In genomic region chr6:168368971-168369370, GRCh38 we compare ENCODE assay signal across 31 cellular contexts. TPM values are rescaled to one million over a fixed set of nuclear protein-coding genes. Genes with fewer than 3 reads are reported as not detected.
DNase-seq lines count a peak whose midpoint lies in the region; ATAC-seq and TF ChIP-seq lines count a peak whose summit lies in the region.
"Had no signal": no experiment of that assay in that cellular context is flagged by ENCODE, and none has a peak within 500 bp of the region (broad histone marks: within the 10 kb centered on the region; RNA-seq: fewer than 3 reads in every experiment).

No MANE protein-coding gene starts in this region.

- BruUV-seq in mammary epithelial cell (replicated peaks; lab: Mats Ljungman, UMichigan), result no TSS peak

- H4K12ac ChIP-seq in trophoblast cell (ENCODE audit: low read depth, low read length), result peak overlapping the region; percentile 78

- peak overlapping the region; percentile 20 to 48 for H3K27ac ChIP-seq in breast epithelium
- no peak overlapping the region for H3K27ac ChIP-seq in mammary epithelial cell (ENCODE audit: insufficient read depth, low read depth, low read length)
- peak overlapping the region; percentile 55 for H3K27ac ChIP-seq in trophoblast cell (ENCODE audit: low read depth, low read length)
- H3K27ac ChIP-seq in suprapubic skin, result no peak overlapping the region

- in situ Hi-C loops in mammary epithelial cell (cut with MboI; ENCODE audit: low sequenced_read_pairs in 2 of 2), result no loop called here

- H2BK12ac ChIP-seq in trophoblast cell (ENCODE audit: low read length), result peak overlapping the region; percentile 88

- intact Hi-C loops in breast epithelium (cut with DNase I; ENCODE audit: low total_unique reads), result loop anchor here (2.0 kb wide), 1 partner anchor 516 kb away; no protein-coding TSS in a partner anchor
- intact Hi-C loops in mammary epithelial cell (cut with micrococcal nuclease), result no loop called here

- H4K20me1 ChIP-seq in mammary epithelial cell (ENCODE audit: insufficient read depth, low read length), result no peaks in the 10 kb centered on the region

- H3K36me3 ChIP-seq in breast epithelium (no peaks in the 10 kb centered on the region), mammary epithelial cell (ENCODE audit: insufficient read depth, low read length) (no peaks in the 10 kb centered on the region), trophoblast cell (ENCODE audit: control insufficient read depth in 1 of 2, insufficient read depth in 2 of 2, low read length in 2 of 2) (no peaks in the 10 kb centered on the region), suprapubic skin (no peaks in the 10 kb centered on the region)
- H3K36me3 ChIP-seq: BE2C had no signal

- H3K27ac Mint-ChIP-seq in endothelial cell (ENCODE audit: unreplicated experiment), result peak overlapping the region; percentile 94

- TF ChIP-seq EP300 in suprapubic skin (IDR thresholded peaks at IDR 0.05), result no peak

- CTCF ChIA-PET in mammary epithelial cell (lab: Charles Lee; ENCODE audit: low non-redundant PET), result no interaction called here

- H3K4me1 Mint-ChIP-seq in endothelial cell (ENCODE audit: unreplicated experiment), result peaks cover 29% of the 10 kb centered on the region
- H3K4me1 Mint-ChIP-seq: CD14-positive monocyte had no signal

- dilution Hi-C loops in mammary epithelial cell (cut with HindIII; ENCODE audit: low sequenced_read_pairs), result no loop called here

- H3K4me3 ChIP-seq in breast epithelium (no peak overlapping the region), mammary epithelial cell (replicated peaks in 1 of 3; ENCODE audit: insufficient read depth in 1 of 3, low read depth in 2 of 3, low read length in 3 of 3) (no peak overlapping the region), trophoblast cell (ENCODE audit: low read depth, low read length) (no peak overlapping the region), suprapubic skin (no peak overlapping the region)

- no peak overlapping the region for H3K4me3 Mint-ChIP-seq in endothelial cell (ENCODE audit: unreplicated experiment)
- H3K4me3 Mint-ChIP-seq: CD14-positive monocyte; CD8-positive, alpha-beta memory T cell had no signal

- H3K23ac ChIP-seq in trophoblast cell (ENCODE audit: low read length), result no peak overlapping the region

- H3K9ac ChIP-seq in mammary epithelial cell (ENCODE audit: insufficient read depth, low read length) (no peak overlapping the region), trophoblast cell (ENCODE audit: low read length) (no peak overlapping the region)

- H3K27me3 ChIP-seq in breast epithelium (no peaks in the 10 kb centered on the region), mammary epithelial cell (ENCODE audit: insufficient read depth, low read length) (no peaks in the 10 kb centered on the region), trophoblast cell (ENCODE audit: insufficient read depth, low read length) (no peaks in the 10 kb centered on the region), suprapubic skin (peaks cover 5% of the 10 kb centered on the region)
- H3K27me3 ChIP-seq: BE2C had no signal

- no peak overlapping the region for H3K4me2 ChIP-seq in mammary epithelial cell (ENCODE audit: insufficient read depth, low read depth, low read length)
- H3K4me2 ChIP-seq in trophoblast cell (ENCODE audit: low read length), result no peak overlapping the region

- peak overlapping the region; percentile 61 for H4K8ac ChIP-seq in trophoblast cell (ENCODE audit: low read depth, low read length)

- H3K14ac ChIP-seq in trophoblast cell (ENCODE audit: low read length), result peak overlapping the region; percentile 7

- TF ChIP-seq POLR2A in breast epithelium (IDR thresholded peaks at IDR 0.05), result no peak
- no peak for TF ChIP-seq POLR2A in suprapubic skin (IDR thresholded peaks at IDR 0.05)

- H3K9me3 Mint-ChIP-seq in endothelial cell (ENCODE audit: unreplicated experiment), result peaks cover 4% of the 10 kb centered on the region

- no peak for DNase-seq in breast epithelium (ENCODE audit: low spot score in 2 of 2)
- DNase-seq in mammary epithelial cell, result no peak
- no peak for DNase-seq in endothelial cell (ENCODE audit: low spot score)
- no peak for DNase-seq in trophoblast cell
- peak; percentile 41 to 44 for DNase-seq in suprapubic skin (ENCODE audit: low spot score in 2 of 2)
- no peak for DNase-seq in RKO (ENCODE audit: low spot score)
- DNase-seq in GM10266 (ENCODE audit: extremely low spot score), result no peak
- DNase-seq: 8988T; ACHN; BE2C; CD8-positive, alpha-beta memory T cell; DMS 273 treated with DMSO at 0.1 percent for 48 hours; DMS79; EL; GDM1; NCI-H1092 treated with DMSO at 0.1 percent for 48 hours; NCI-H1436; NCI-H187; NCI-H2081 treated with DMSO at 0.1 percent for 48 hours; NCI-H2171; NCI-H226; NCI-H510A; NCI-H69; SIG-M5 had no signal

- peak overlapping the region; percentile 70 for H2BK120ac ChIP-seq in trophoblast cell (ENCODE audit: insufficient read depth, low read length, poor library complexity)

- H3K9me3 ChIP-seq in breast epithelium, result no peaks in the 10 kb centered on the region
- peaks cover 33% of the 10 kb centered on the region for H3K9me3 ChIP-seq in mammary epithelial cell (replicated peaks; ENCODE audit: insufficient read depth, low read length)
- H3K9me3 ChIP-seq in trophoblast cell (ENCODE audit: insufficient read depth, low read depth, low read length), result peaks cover 5% of the 10 kb centered on the region
- H3K9me3 ChIP-seq in suprapubic skin, result no peaks in the 10 kb centered on the region
- H3K9me3 ChIP-seq: BE2C had no signal

- peaks cover 7% of the 10 kb centered on the region for H3K79me1 ChIP-seq in trophoblast cell (ENCODE audit: low read length)

- peak overlapping the region; percentile 89 for H4K91ac ChIP-seq in trophoblast cell (ENCODE audit: low read depth, low read length)

- peak overlapping the region; percentile 72 for H3K4ac ChIP-seq in trophoblast cell (ENCODE audit: low read depth, low read length)

- H3K36me3 Mint-ChIP-seq in endothelial cell (ENCODE audit: low read depth, unreplicated experiment), result peaks cover 8% of the 10 kb centered on the region
- H3K36me3 Mint-ChIP-seq: CD14-positive monocyte; CD8-positive, alpha-beta memory T cell had no signal

- no peaks in the 10 kb centered on the region for H3K79me2 ChIP-seq in mammary epithelial cell (ENCODE audit: insufficient read depth, low read length)
- no peaks in the 10 kb centered on the region for H3K79me2 ChIP-seq in trophoblast cell (ENCODE audit: control insufficient read depth, insufficient read depth, low read length, poor library complexity)

- WGBS in mammary epithelial cell (ENCODE audit: low coverage, missing lambda C conversion rate), result 81% methylated on average over 8 of the region's 9 CpGs
- WGBS in trophoblast cell (ENCODE audit: extremely low coverage, insufficient coverage, insufficient read length), result no CpG with 5 or more reads among the region's 9 CpGs
- 86% methylated on average over 9 of the region's 9 CpGs for WGBS in suprapubic skin

- H2AFZ ChIP-seq in mammary epithelial cell (ENCODE audit: low read depth, low read length) (no peak overlapping the region), trophoblast cell (ENCODE audit: insufficient read depth, low read length, poor library complexity) (no peak overlapping the region)

- H2AK5ac ChIP-seq in trophoblast cell (ENCODE audit: low read length), result peak overlapping the region; percentile 46

- H3K27me3 Mint-ChIP-seq in endothelial cell (ENCODE audit: unreplicated experiment), result peaks cover 9% of the 10 kb centered on the region

- H3K18ac ChIP-seq in trophoblast cell (ENCODE audit: low read length), result peak overlapping the region; percentile 73

- H2BK5ac ChIP-seq in trophoblast cell (ENCODE audit: low read depth, low read length, poor library complexity), result peak overlapping the region; percentile 37

- TF ChIP-seq CTCF in breast epithelium (IDR thresholded peaks at IDR 0.05), result no peak
- no peak for TF ChIP-seq CTCF in mammary epithelial cell (conservative IDR thresholded peaks at IDR 0.05 in 1 of 2, IDR thresholded peaks at IDR 0.05 in 1 of 2; ENCODE audit: extremely low read depth in 1 of 2, insufficient read depth in 1 of 2, low read depth in 1 of 2, low read length in 2 of 2)
- no peak for TF ChIP-seq CTCF in endothelial cell (IDR thresholded peaks at IDR 0.05; ENCODE audit: unreplicated experiment)
- no peak for TF ChIP-seq CTCF in suprapubic skin (IDR thresholded peaks at IDR 0.05)
- TF ChIP-seq CTCF in GM10266 (IDR thresholded peaks at IDR 0.05; ENCODE audit: control insufficient read depth, insufficient read depth, low read depth, missing control alignments), result no peak

- H3K4me1 ChIP-seq in breast epithelium (no peaks in the 10 kb centered on the region), mammary epithelial cell (ENCODE audit: insufficient read depth, low read length) (no peaks in the 10 kb centered on the region), trophoblast cell (ENCODE audit: control insufficient read depth in 1 of 2, insufficient read depth in 2 of 2, low read length in 2 of 2) (peaks cover 7 to 12% of the 10 kb centered on the region in 2 experiments), suprapubic skin (no peaks in the 10 kb centered on the region)
- H3K4me1 ChIP-seq: BE2C had no signal

- ATAC-seq in HG02870 (IDR thresholded peaks at IDR 0.05; ENCODE audit: unreplicated experiment), result no peak
- ATAC-seq: HCT116, Panc1 had no signal

RNA-seq across cellular contexts. Expression of gene DACT2, which starts 49.4 kb away (rescaled TPM):
- total RNA-seq in breast epithelium (1 to 10 TPM in 1 of 3 donors, under 1 TPM in 1, not detected in 1; 0.32 to 1.0 TPM), mammary epithelial cell (1 to 10 TPM in 1 of 2 donors, not detected in 1; 3.3 TPM), endothelial cell (ENCODE audit: unreplicated experiment) (0.23 TPM), suprapubic skin (10 to 100 TPM in 2 of 4 donors, 1 to 10 TPM in 2; 6.0 to 19.9 (median 10.0) TPM)
- not detected for polyA plus RNA-seq in mammary epithelial cell
- not detected for polyA minus RNA-seq in mammary epithelial cell
- 30.3 and 30.7 TPM in 2 replicates for polyA plus RNA-seq in trophoblast cell (2013)
- total RNA-seq: CD8-positive, alpha-beta memory T cell; H4; HT-29; OCI-LY7 had no signal
- polyA plus RNA-seq: CD14-positive monocyte; CD8-positive, alpha-beta memory T cell had no signal

Comparison
In these comparisons a context has a peak if more than half of its experiments do, and no peak if none do; other contexts are left out.
1. H3K27ac ChIP-seq: peak in breast epithelium (2 of 2) and trophoblast cell (single experiment); none in mammary epithelial cell (single experiment) and suprapubic skin (single experiment).
2. DNase-seq: peak in suprapubic skin (2 of 2); none in breast epithelium (0 of 2), mammary epithelial cell (single experiment), endothelial cell (single experiment), trophoblast cell (0 of 2), RKO (single experiment) and GM10266 (single experiment).